Comparison of ENCODE assay signal across 18 cellular contexts in the genomic region with DNA sequence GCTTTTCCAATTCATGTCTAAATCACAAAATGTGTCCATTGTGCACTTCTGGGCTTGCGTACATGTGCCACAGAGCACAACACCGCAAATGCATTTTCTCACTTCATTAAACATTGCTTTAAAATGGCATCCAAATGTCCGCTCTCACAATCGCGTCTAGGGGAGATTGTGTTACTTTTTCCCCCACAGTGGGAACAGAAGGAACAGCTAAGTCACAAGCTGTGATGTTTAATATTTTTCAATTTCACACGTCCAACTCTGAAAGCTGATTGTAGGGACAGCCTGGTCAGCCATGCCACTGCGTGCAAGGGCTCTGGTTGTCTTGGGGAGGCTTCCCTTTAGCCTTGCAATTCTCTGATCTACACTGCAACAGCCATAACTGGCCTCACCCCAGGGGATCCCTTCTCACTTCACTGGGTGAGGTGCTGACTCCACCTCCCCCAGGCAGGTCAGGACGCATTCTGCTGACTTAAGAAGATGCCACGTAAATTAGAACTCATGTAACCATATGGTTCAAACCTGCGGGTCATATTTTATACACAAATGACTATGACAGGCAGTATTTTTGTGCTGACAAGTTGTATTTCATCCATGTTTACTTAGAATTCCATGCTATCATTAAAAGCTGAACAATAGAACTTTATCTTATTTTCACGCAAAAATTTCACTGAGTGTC.
DNase-seq lines count a peak whose midpoint lies in the region; TF ChIP-seq lines count a peak whose summit lies in the region.
"Had no signal": no experiment of that assay in that cellular context is flagged by ENCODE, and none has a peak within 500 bp of the region (broad histone marks: within the 10 kb centered on the region; RNA-seq: fewer than 3 reads in every experiment).

No MANE protein-coding gene starts in this region.

- H3K27ac Mint-ChIP-seq in MCF 10A (ENCODE audit: low read depth, unreplicated experiment), result no peak overlapping the region
- H3K27ac Mint-ChIP-seq in activated T-helper 1 cell treated with anti-CD3 and anti-CD28 coated beads, Interleukin-12 subunit alpha, Interleukin-12 subunit beta, Interleukin-2, Interleukin-4 antibody, amounts not matched to agents 30 ng/mL and 10 ng/mL and 1 ng/mL, durations not matched to agents 14 hours and 24 hours and 36 hours, result no peak overlapping the region
- H3K27ac Mint-ChIP-seq: activated CD8-positive, alpha-beta T cell treated with anti-CD3 and anti-CD28 coated beads for 36 hours; CD4-positive, CD25-positive, alpha-beta regulatory T cell; IgD-negative memory B cell; immature natural killer cell had no signal

- in situ Hi-C loops in mammary epithelial cell (cut with MboI; ENCODE audit: low sequenced_read_pairs in 2 of 2), result no loop called here

- no peaks in the 10 kb centered on the region for H3K79me2 ChIP-seq in mammary epithelial cell (ENCODE audit: insufficient read depth, low read length)

- H3K36me3 ChIP-seq in mammary epithelial cell (ENCODE audit: insufficient read depth, low read length) (no peaks in the 10 kb centered on the region), iPS-20b (ENCODE audit: insufficient read depth, low read depth, low read length) (no peaks in the 10 kb centered on the region), uterus (no peaks in the 10 kb centered on the region), BE2C (no peaks in the 10 kb centered on the region)
- H3K36me3 ChIP-seq: gastroesophageal sphincter, tibial nerve had no signal

- no peak for TF ChIP-seq POLR2A in uterus (IDR thresholded peaks at IDR 0.05)

- CTCF ChIA-PET in mammary epithelial cell (lab: Charles Lee; ENCODE audit: low non-redundant PET) (no interaction called here), MCF 10A (lab: Yijun Ruan, JAX) (interaction anchor here (0.7 to 1.1 kb wide), 3 partner anchors 125 to 471 kb away, joined by 3 to 4 read pairs (median 4); no protein-coding TSS in a partner anchor)

- DNase-seq in mammary epithelial cell (peak; percentile 4), MCF 10A (ENCODE audit: unreplicated experiment) (no peak), SK-N-DZ (ENCODE audit: low spot score) (peak; percentile 31), uterus (no peak), BE2C (no peak), NCI-H446 treated with DMSO at 0.1 percent for 48 hours (lab: John Stamatoyannopoulos, UW) (no peak)
- no peak for DNase-seq in activated T-helper 1 cell treated with anti-CD3 and anti-CD28 coated beads, Interleukin-12 subunit alpha, Interleukin-12 subunit beta, Interleukin-2, Interleukin-4 antibody, amounts not matched to agents 30 ng/mL and 10 ng/mL and 1 ng/mL, durations not matched to agents 14 hours and 24 hours and 36 hours (ENCODE audit: low spot score)
- DNase-seq: activated CD8-positive, alpha-beta T cell treated with anti-CD3 and anti-CD28 coated beads for 36 hours; CD4-positive, CD25-positive, alpha-beta regulatory T cell; central memory CD4-positive, alpha-beta T cell; EL; immature natural killer cell; mesenchymal stem cell; nucleus accumbens had no signal

- no peaks in the 10 kb centered on the region for H4K20me1 ChIP-seq in mammary epithelial cell (ENCODE audit: insufficient read depth, low read length)

- 80% methylated on average over 11 of the region's 11 CpGs for WGBS in mammary epithelial cell (ENCODE audit: low coverage, missing lambda C conversion rate)

- H3K9ac ChIP-seq in mammary epithelial cell (ENCODE audit: insufficient read depth, low read length), result no peak overlapping the region
- no peak overlapping the region for H3K9ac ChIP-seq in iPS-20b (ENCODE audit: low read depth, low read length)

- POLR2A ChIA-PET in MCF 10A (lab: Yijun Ruan, JAX), result interaction anchor here (0.6 to 1.2 kb wide), 5 partner anchors 47 to 919 kb away, joined by 3 to 4 read pairs (median 3); no protein-coding TSS in a partner anchor

- H3K9me3 Mint-ChIP-seq in MCF 10A (ENCODE audit: unreplicated experiment), result no peaks in the 10 kb centered on the region
- H3K9me3 Mint-ChIP-seq in activated T-helper 1 cell treated with anti-CD3 and anti-CD28 coated beads, Interleukin-12 subunit alpha, Interleukin-12 subunit beta, Interleukin-2, Interleukin-4 antibody, amounts not matched to agents 30 ng/mL and 10 ng/mL and 1 ng/mL, durations not matched to agents 14 hours and 24 hours and 36 hours, result no peaks in the 10 kb centered on the region
- H3K9me3 Mint-ChIP-seq: activated CD8-positive, alpha-beta T cell treated with anti-CD3 and anti-CD28 coated beads for 36 hours; IgD-negative memory B cell had no signal

- H2AFZ ChIP-seq in mammary epithelial cell (ENCODE audit: low read depth, low read length), result no peak overlapping the region

- no peaks in the 10 kb centered on the region for H3K4me1 ChIP-seq in mammary epithelial cell (ENCODE audit: insufficient read depth, low read length)
- peaks cover 35% of the 10 kb centered on the region for H3K4me1 ChIP-seq in iPS-20b (ENCODE audit: insufficient read depth, low read length)
- peaks cover 0 to 3% of the 10 kb centered on the region in 2 donors for H3K4me1 ChIP-seq in uterus
- peaks cover 6% of the 10 kb centered on the region; the same call in 1 of the 2 replicates for H3K4me1 ChIP-seq in BE2C

- H3K4me3 ChIP-seq in mammary epithelial cell (replicated peaks in 1 of 3; ENCODE audit: insufficient read depth in 1 of 3, low read depth in 2 of 3, low read length in 3 of 3) (no peak overlapping the region), iPS-20b (ENCODE audit: low read length) (peak overlapping the region; percentile 25), uterus (no peak overlapping the region), BE2C (ENCODE audit: low read depth, low read length) (no peak overlapping the region)
- H3K4me3 ChIP-seq: gastroesophageal sphincter, tibial nerve had no signal

- intact Hi-C loops in mammary epithelial cell (cut with micrococcal nuclease) (no loop called here), MCF 10A (cut with micrococcal nuclease) (no loop called here), uterus (cut with DNase I; ENCODE audit: low total_unique reads) (no loop called here)
- intact Hi-C loops in activated T-helper 1 cell treated with anti-CD3 and anti-CD28 coated beads, Interleukin-12 subunit alpha, Interleukin-12 subunit beta, Interleukin-2, Interleukin-4 antibody, amounts not matched to agents 30 ng/mL and 10 ng/mL and 1 ng/mL, durations not matched to agents 14 hours and 24 hours and 36 hours (cut with micrococcal nuclease), result no loop called here

- H3K9me3 ChIP-seq in mammary epithelial cell (replicated peaks; ENCODE audit: insufficient read depth, low read length) (no peaks in the 10 kb centered on the region), iPS-20b (ENCODE audit: insufficient read depth, low read depth, low read length) (no peaks in the 10 kb centered on the region), uterus (no peaks in the 10 kb centered on the region), BE2C (no peaks in the 10 kb centered on the region)
- H3K9me3 ChIP-seq: gastroesophageal sphincter, tibial nerve had no signal

- H3K27me3 Mint-ChIP-seq in MCF 10A (ENCODE audit: insufficient read depth, unreplicated experiment), result peaks cover 58% of the 10 kb centered on the region
- H3K27me3 Mint-ChIP-seq in activated T-helper 1 cell treated with anti-CD3 and anti-CD28 coated beads, Interleukin-12 subunit alpha, Interleukin-12 subunit beta, Interleukin-2, Interleukin-4 antibody, amounts not matched to agents 30 ng/mL and 10 ng/mL and 1 ng/mL, durations not matched to agents 14 hours and 24 hours and 36 hours (ENCODE audit: insufficient read depth), result peaks cover 9% of the 10 kb centered on the region
- H3K27me3 Mint-ChIP-seq: activated CD8-positive, alpha-beta T cell treated with anti-CD3 and anti-CD28 coated beads for 36 hours had no signal

- TF ChIP-seq CTCF in mammary epithelial cell (conservative IDR thresholded peaks at IDR 0.05 in 1 of 2, IDR thresholded peaks at IDR 0.05 in 1 of 2; ENCODE audit: extremely low read depth in 1 of 2, insufficient read depth in 1 of 2, low read depth in 1 of 2, low read length in 2 of 2) (no peak), MCF 10A (IDR thresholded peaks at IDR 0.05; ENCODE audit: unreplicated experiment) (no peak), uterus (IDR thresholded peaks at IDR 0.05) (no peak), BE2C (IDR thresholded peaks at IDR 0.05; ENCODE audit: low read depth, low read length) (no peak)

- dilution Hi-C loops in mammary epithelial cell (cut with HindIII; ENCODE audit: low sequenced_read_pairs), result no loop called here

- H3K27me3 ChIP-seq in mammary epithelial cell (ENCODE audit: insufficient read depth, low read length) (no peaks in the 10 kb centered on the region), iPS-20b (ENCODE audit: insufficient read depth, low read length) (no peaks in the 10 kb centered on the region), uterus (no peaks in the 10 kb centered on the region), BE2C (no peaks in the 10 kb centered on the region)
- H3K27me3 ChIP-seq: gastroesophageal sphincter, tibial nerve had no signal

- no peaks in the 10 kb centered on the region for H3K4me1 Mint-ChIP-seq in MCF 10A (ENCODE audit: insufficient read depth, unreplicated experiment)
- no peaks in the 10 kb centered on the region for H3K4me1 Mint-ChIP-seq in activated T-helper 1 cell treated with anti-CD3 and anti-CD28 coated beads, Interleukin-12 subunit alpha, Interleukin-12 subunit beta, Interleukin-2, Interleukin-4 antibody, amounts not matched to agents 30 ng/mL and 10 ng/mL and 1 ng/mL, durations not matched to agents 14 hours and 24 hours and 36 hours (ENCODE audit: low read depth)
- H3K4me1 Mint-ChIP-seq: CD4-positive, CD25-positive, alpha-beta regulatory T cell; IgD-negative memory B cell; immature natural killer cell had no signal

- H3K27ac ChIP-seq in mammary epithelial cell (ENCODE audit: insufficient read depth, low read depth, low read length), result no peak overlapping the region
- no peak overlapping the region for H3K27ac ChIP-seq in iPS-20b (ENCODE audit: low read length)
- peak overlapping the region; percentile 78 to 79 for H3K27ac ChIP-seq in uterus
- H3K27ac ChIP-seq: tibial nerve had no signal

- BruUV-seq in mammary epithelial cell (replicated peaks; lab: Mats Ljungman, UMichigan), result no TSS peak
- BruUV-seq in MCF 10A (replicated peaks; lab: Mats Ljungman, UMichigan), result no TSS peak

- H3K36me3 Mint-ChIP-seq in MCF 10A (ENCODE audit: insufficient read depth, unreplicated experiment), result no peaks in the 10 kb centered on the region
- no peaks in the 10 kb centered on the region for H3K36me3 Mint-ChIP-seq in activated T-helper 1 cell treated with anti-CD3 and anti-CD28 coated beads, Interleukin-12 subunit alpha, Interleukin-12 subunit beta, Interleukin-2, Interleukin-4 antibody, amounts not matched to agents 30 ng/mL and 10 ng/mL and 1 ng/mL, durations not matched to agents 14 hours and 24 hours and 36 hours (ENCODE audit: low read depth)
- H3K36me3 Mint-ChIP-seq: CD4-positive, CD25-positive, alpha-beta regulatory T cell; IgD-negative memory B cell; immature natural killer cell had no signal

- H3K4me3 Mint-ChIP-seq in MCF 10A (ENCODE audit: unreplicated experiment), result no peak overlapping the region
- H3K4me3 Mint-ChIP-seq in activated T-helper 1 cell treated with anti-CD3 and anti-CD28 coated beads, Interleukin-12 subunit alpha, Interleukin-12 subunit beta, Interleukin-2, Interleukin-4 antibody, amounts not matched to agents 30 ng/mL and 10 ng/mL and 1 ng/mL, durations not matched to agents 14 hours and 24 hours and 36 hours, result no peak overlapping the region
- H3K4me3 Mint-ChIP-seq: activated CD8-positive, alpha-beta T cell treated with anti-CD3 and anti-CD28 coated beads for 36 hours; CD4-positive, CD25-positive, alpha-beta regulatory T cell; IgD-negative memory B cell; immature natural killer cell had no signal

- no peak overlapping the region for H3K4me2 ChIP-seq in mammary epithelial cell (ENCODE audit: insufficient read depth, low read depth, low read length)

Comparison
In these comparisons a context has a peak if more than half of its experiments do, and no peak if none do; other contexts are left out.
1. DNase-seq: peak in mammary epithelial cell (single experiment) and SK-N-DZ (single experiment); none in MCF 10A (single experiment), uterus (0 of 2), BE2C (single experiment), NCI-H446 treated with DMSO at 0.1 percent for 48 hours (single experiment) and activated T-helper 1 cell treated with anti-CD3 and anti-CD28 coated beads, Interleukin-12 subunit alpha, Interleukin-12 subunit beta, Interleukin-2, Interleukin-4 antibody, amounts not matched to agents 30 ng/mL and 10 ng/mL and 1 ng/mL, durations not matched to agents 14 hours and 24 hours and 36 hours (single experiment).
2. H3K27ac ChIP-seq: peak in uterus (2 of 2); none in mammary epithelial cell (single experiment) and iPS-20b (single experiment).